Comparison of ENCODE assay signal across 22 cellular contexts in genomic region chr7:152365982-152366603, GRCh38.
DNase-seq lines count a peak whose midpoint lies in the region; ATAC-seq, FAIRE-seq and TF ChIP-seq lines count a peak whose summit lies in the region.
"Had no signal": no experiment of that assay in that cellular context is flagged by ENCODE, and none has a peak within 500 bp of the region (broad histone marks: within the 10 kb centered on the region; RNA-seq: fewer than 3 reads in every experiment).

No MANE protein-coding gene starts in this region.

- H3K27ac Mint-ChIP-seq in T-helper 17 cell (no peak overlapping the region), endothelial cell (ENCODE audit: unreplicated experiment) (no peak overlapping the region)
- no peak overlapping the region for H3K27ac Mint-ChIP-seq in activated CD4-positive, alpha-beta T cell treated with anti-CD3 and anti-CD28 coated beads for 36 hours

- H3K9me3 Mint-ChIP-seq in endothelial cell (ENCODE audit: unreplicated experiment): no peaks in the 10 kb centered on the region
- H3K9me3 Mint-ChIP-seq in activated CD4-positive, alpha-beta T cell treated with anti-CD3 and anti-CD28 coated beads for 36 hours (ENCODE audit: low read depth): peaks cover 2% of the 10 kb centered on the region

- no peak overlapping the region for H3K27ac ChIP-seq in A549
- peak overlapping the region; percentile 70 to 87 (median 80) for H3K27ac ChIP-seq in gastrocnemius medialis
- no peak overlapping the region for H3K27ac ChIP-seq in A673 (ENCODE audit: low read depth, low read length, poor library complexity, severe bottlenecking)
- H3K27ac ChIP-seq: KMS-11, RWPE1 had no signal

- peaks cover 42% of the 10 kb centered on the region for H3K4me1 Mint-ChIP-seq in T-helper 17 cell
- H3K4me1 Mint-ChIP-seq in endothelial cell (ENCODE audit: unreplicated experiment): no peaks in the 10 kb centered on the region
- H3K4me1 Mint-ChIP-seq in activated CD4-positive, alpha-beta T cell treated with anti-CD3 and anti-CD28 coated beads for 36 hours: peaks cover 57% of the 10 kb centered on the region

- H3K36me3 ChIP-seq in gastrocnemius medialis (no peaks in the 10 kb centered on the region), A673 (ENCODE audit: insufficient read depth, low read length, poor library complexity, severe bottlenecking) (no peaks in the 10 kb centered on the region)

- no peak for DNase-seq in A549 (ENCODE audit: low read depth in 1 of 2, low spot score in 1 of 2)
- no peak for DNase-seq in T-helper 17 cell
- DNase-seq in endothelial cell (ENCODE audit: low spot score): no peak
- DNase-seq in gastrocnemius medialis: no peak
- DNase-seq in A673 (ENCODE audit: low spot score): no peak
- no peak for DNase-seq in NCI-H345 treated with DMSO at 0.1 percent for 48 hours (lab: John Stamatoyannopoulos, UW; ENCODE audit: unreplicated experiment)
- no peak for DNase-seq in activated CD4-positive, alpha-beta T cell treated with anti-CD3 and anti-CD28 coated beads for 36 hours
- DNase-seq: C1 segment of cervical spinal cord; Caco-2; CD4-positive, alpha-beta memory T cell; HCEC 1CT; IMR-90; MM.1S; NCI-H2029; NCI-H526 treated with DMSO at 0.1 percent for 48 hours; SHP77 had no signal

- H3K4me1 ChIP-seq in A549 (peaks cover 15% of the 10 kb centered on the region), gastrocnemius medialis (peaks cover 86 to 93% of the 10 kb centered on the region in 2 donors), A673 (ENCODE audit: insufficient read depth, low read length, poor library complexity, severe bottlenecking) (no peaks in the 10 kb centered on the region)

- 85% methylated on average over 6 of the region's 6 CpGs for WGBS in A549 (ENCODE audit: missing lambda C conversion rate)

- TF ChIP-seq CTCF in A549 (IDR thresholded peaks at IDR 0.05) (no peak), endothelial cell (IDR thresholded peaks at IDR 0.05; ENCODE audit: unreplicated experiment) (no peak), gastrocnemius medialis (IDR thresholded peaks at IDR 0.05 in 4 of 5, conservative IDR thresholded peaks at IDR 0.05 in 1 of 5) (no peak), A673 (conservative IDR thresholded peaks at IDR 0.05; ENCODE audit: low read depth, low read length) (no peak)

- BruUV-seq in A673 (replicated peaks; lab: Mats Ljungman, UMichigan): no TSS peak

- H3K4me3 ChIP-seq in A549 (no peak overlapping the region), gastrocnemius medialis (peak overlapping the region in 1 of 4 donors; percentile 5), A673 (ENCODE audit: low read depth, low read length, poor library complexity, severe bottlenecking) (no peak overlapping the region)

- ATAC-seq in A549 (no peak), T-helper 17 cell (no peak), gastrocnemius medialis (peak; percentile 84 to 87)
- no peak for ATAC-seq in activated CD4-positive, alpha-beta T cell treated with anti-CD3 and anti-CD28 coated beads for 36 hours
- ATAC-seq: Panc1 had no signal

- TF ChIP-seq RAD21 in A549 (conservative IDR thresholded peaks at IDR 0.05 in 1 of 2, IDR thresholded peaks at IDR 0.05 in 1 of 2): no peak

- H3K27me3 ChIP-seq in gastrocnemius medialis: no peaks in the 10 kb centered on the region
- no peaks in the 10 kb centered on the region for H3K27me3 ChIP-seq in A673 (replicated peaks; ENCODE audit: insufficient read depth, low read depth, low read length, poor library complexity)

- TF ChIP-seq POLR2A in A549 (IDR thresholded peaks at IDR 0.05; ENCODE audit: low read length) (no peak), gastrocnemius medialis (IDR thresholded peaks at IDR 0.05) (no peak)

- H3K9me3 ChIP-seq in A549: no peaks in the 10 kb centered on the region
- H3K9me3 ChIP-seq in T-helper 17 cell (ENCODE audit: control insufficient read depth, low read length, poor library complexity, severe bottlenecking): no peaks in the 10 kb centered on the region
- H3K9me3 ChIP-seq in gastrocnemius medialis: no peaks in the 10 kb centered on the region
- no peaks in the 10 kb centered on the region for H3K9me3 ChIP-seq in A673 (ENCODE audit: low read depth, low read length, poor library complexity, severe bottlenecking)
- H3K9me3 ChIP-seq: Caco-2 had no signal

- CTCF ChIA-PET in A549 (lab: Yijun Ruan, JAX) (interaction anchor here (1.2 kb wide), 1 partner anchor 25 kb away, joined by 4 read pairs; no protein-coding TSS in a partner anchor), A673 (lab: Charles Lee) (no interaction called here)
- CTCF ChIA-PET in activated CD4-positive, alpha-beta T cell treated with anti-CD3 and anti-CD28 coated beads for 36 hours (lab: Charles Lee): interaction anchor here (1.4 kb wide), 1 partner anchor 9 kb away, joined by 4 read pairs; no protein-coding TSS in a partner anchor

- H3K4me3 Mint-ChIP-seq in T-helper 17 cell (peak overlapping the region; percentile 7), endothelial cell (ENCODE audit: unreplicated experiment) (peak overlapping the region; percentile 31)
- H3K4me3 Mint-ChIP-seq in activated CD4-positive, alpha-beta T cell treated with anti-CD3 and anti-CD28 coated beads for 36 hours: no peak overlapping the region

- POLR2A ChIA-PET in A549 (lab: Yijun Ruan, JAX) (no interaction called here), A673 (lab: Charles Lee; ENCODE audit: low non-redundant PET) (no interaction called here)
- POLR2A ChIA-PET in activated CD4-positive, alpha-beta T cell treated with anti-CD3 and anti-CD28 coated beads for 36 hours (lab: Charles Lee): interaction anchor here (0.7 kb wide), 1 partner anchor 217 kb away, joined by 3 read pairs; no protein-coding TSS in a partner anchor

- intact Hi-C loops in gastrocnemius medialis (cut with DNase I; ENCODE audit: low total_unique reads) (no loop called here), A673 (cut with micrococcal nuclease; ENCODE audit: unreplicated experiment) (no loop called here)
- intact Hi-C loops in activated CD4-positive, alpha-beta T cell treated with anti-CD3 and anti-CD28 coated beads for 36 hours (cut with DNase I, micrococcal nuclease): no loop called here

- in situ Hi-C loops in gastrocnemius medialis (cut with MboI; ENCODE audit: low sequenced_read_pairs in 4 of 4): no loop called here

- H3K36me3 Mint-ChIP-seq in T-helper 17 cell (ENCODE audit: low read depth) (peaks cover 2% of the 10 kb centered on the region), endothelial cell (ENCODE audit: low read depth, unreplicated experiment) (peaks cover 4% of the 10 kb centered on the region)
- peaks cover 17% of the 10 kb centered on the region for H3K36me3 Mint-ChIP-seq in activated CD4-positive, alpha-beta T cell treated with anti-CD3 and anti-CD28 coated beads for 36 hours (ENCODE audit: low read depth)

- TF ChIP-seq EP300 in A549 (IDR thresholded peaks at IDR 0.05): no peak

- H3K27me3 Mint-ChIP-seq in T-helper 17 cell (no peaks in the 10 kb centered on the region), endothelial cell (ENCODE audit: unreplicated experiment) (peaks cover 2% of the 10 kb centered on the region)
- H3K27me3 Mint-ChIP-seq in activated CD4-positive, alpha-beta T cell treated with anti-CD3 and anti-CD28 coated beads for 36 hours: no peaks in the 10 kb centered on the region
- H3K27me3 Mint-ChIP-seq: CD4-positive, alpha-beta memory T cell had no signal

- FAIRE-seq in A549 (lab: Jason Lieb, UNC): peak; percentile 39
- FAIRE-seq: A204.1, G401.6, H1 had no signal

- no peak overlapping the region for H3K4me2 ChIP-seq in A549
- H3K4me2 ChIP-seq: KMS-11 had no signal

TF ChIP-seq in A549, 52 proteins besides CTCF, POLR2A, EP300 and RAD21:
- TF ChIP-seq SMC3 (IDR thresholded peaks at IDR 0.05) (no peak), HEYL (CRISPR knock-in tag; IDR thresholded peaks at IDR 0.05) (no peak), ZFP36 (IDR thresholded peaks at IDR 0.05; ENCODE audit: borderline replicate concordance, partially characterized antibody) (no peak), HES2 (IDR thresholded peaks at IDR 0.05) (no peak), KDM5A (IDR thresholded peaks at IDR 0.05) (no peak)

Comparison
In these comparisons a context has a peak if more than half of its experiments do, and no peak if none do; other contexts are left out.
1. ATAC-seq: peak in gastrocnemius medialis (2 of 2); none in A549 (0 of 2), T-helper 17 cell (single experiment) and activated CD4-positive, alpha-beta T cell treated with anti-CD3 and anti-CD28 coated beads for 36 hours (single experiment).
2. H3K27ac ChIP-seq: peak in gastrocnemius medialis (4 of 4); none in A549 (0 of 2) and A673 (single experiment).